10 cellular contexts compared by ENCODE assay signal in the genomic region with DNA sequence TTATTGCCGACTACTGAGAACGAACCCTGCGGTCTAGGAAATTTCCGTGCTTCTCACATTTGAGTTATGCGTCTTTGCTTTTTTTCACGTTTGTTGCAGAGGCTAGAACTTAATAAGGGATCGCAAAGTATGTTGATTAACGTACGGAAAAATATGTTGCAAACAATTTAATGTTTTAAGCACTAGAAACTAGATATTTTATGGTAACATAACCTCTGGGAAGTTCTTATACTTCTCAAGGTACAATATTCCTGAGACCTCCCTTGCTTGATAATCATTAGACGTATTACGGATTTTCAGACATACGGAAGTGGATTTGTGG. TPM values are rescaled to one million over a fixed set of nuclear protein-coding genes. Genes with fewer than 3 reads are reported as not detected.
DNase-seq lines count a peak whose midpoint lies in the region; ATAC-seq and TF ChIP-seq lines count a peak whose summit lies in the region.
"Had no signal": no experiment of that assay in that cellular context is flagged by ENCODE, and none has a peak within 500 bp of the region (broad histone marks: within the 10 kb centered on the region; RNA-seq: fewer than 3 reads in every experiment).

No MANE protein-coding gene starts in this region.

- ATAC-seq in WTC11, result no peak
- ATAC-seq in GM18505 (IDR thresholded peaks at IDR 0.05; ENCODE audit: unreplicated experiment), result no peak
- no peak for ATAC-seq in HG03280 (IDR thresholded peaks at IDR 0.05; ENCODE audit: unreplicated experiment)

- DNase-seq in H7 (no peak), WTC11 (ENCODE audit: low spot score) (no peak), foreskin fibroblast (no peak), progenitor cell of endocrine pancreas (ENCODE audit: low spot score, unreplicated experiment) (no peak), kidney tubule cell (ENCODE audit: low spot score) (no peak), SK-N-DZ (ENCODE audit: low spot score) (no peak)

- TF ChIP-seq CTCF in WTC11 (IDR thresholded peaks at IDR 0.05) (no peak), foreskin fibroblast (IDR thresholded peaks at IDR 0.05; ENCODE audit: low read depth, low read length) (no peak), progenitor cell of endocrine pancreas (IDR thresholded peaks at IDR 0.05; ENCODE audit: unreplicated experiment) (no peak)

- peaks cover 52% of the 10 kb centered on the region for H3K4me1 Mint-ChIP-seq in WTC11
- peaks cover 14% of the 10 kb centered on the region for H3K4me1 Mint-ChIP-seq in progenitor cell of endocrine pancreas (ENCODE audit: low read depth)

- H3K4me3 Mint-ChIP-seq in WTC11, result peak overlapping the region; percentile 72
- H3K4me3 Mint-ChIP-seq in progenitor cell of endocrine pancreas (ENCODE audit: low read depth), result peak overlapping the region; percentile 81
- H3K4me3 Mint-ChIP-seq: stimulated activated memory B cell treated with anti-CD40 and anti-IgM and Interleukin-4, amounts not matched to agents 10 μg/mL and 1 μg/mL and 100 μg/mL, for 72 hours had no signal

- H3K27ac Mint-ChIP-seq in WTC11 (peak overlapping the region; percentile 86), progenitor cell of endocrine pancreas (peak overlapping the region; percentile 91)
- H3K27ac Mint-ChIP-seq: IgD-negative memory B cell; stimulated activated memory B cell treated with anti-CD40 and anti-IgM and Interleukin-4, amounts not matched to agents 10 μg/mL and 1 μg/mL and 100 μg/mL, for 72 hours had no signal

- CTCF ChIA-PET in WTC11 (lab: Charles Lee), result interaction anchor here (0.6 to 2.0 kb wide), 4 partner anchors 55 to 709 kb away, joined by 3 to 8 read pairs (median 5); no protein-coding TSS in a partner anchor

- POLR2A ChIA-PET in WTC11 (lab: Charles Lee), result interaction anchor here (0.7 kb wide), 1 partner anchor 67 kb away, joined by 3 read pairs; no protein-coding TSS in a partner anchor

- no peaks in the 10 kb centered on the region for H3K27me3 Mint-ChIP-seq in WTC11 (ENCODE audit: low read depth)
- H3K27me3 Mint-ChIP-seq in progenitor cell of endocrine pancreas, result peaks cover 8% of the 10 kb centered on the region

- no peak for TF ChIP-seq POLR2A in GM18505 (IDR thresholded peaks at IDR 0.05; ENCODE audit: borderline replicate concordance, extremely low read depth, insufficient read depth, insufficient read length)

- H3K9me3 Mint-ChIP-seq in WTC11 (peaks cover 12% of the 10 kb centered on the region), progenitor cell of endocrine pancreas (ENCODE audit: low read depth) (no peaks in the 10 kb centered on the region)
- H3K9me3 Mint-ChIP-seq: stimulated activated memory B cell treated with anti-CD40 and anti-IgM and Interleukin-4, amounts not matched to agents 10 μg/mL and 1 μg/mL and 100 μg/mL, for 72 hours had no signal

- H3K4me3 ChIP-seq in H7 (ENCODE audit: insufficient read depth, low read depth, low read length) (peak overlapping the region; percentile 76), foreskin fibroblast (ENCODE audit: low read depth in 1 of 2, low read length in 2 of 2) (peak overlapping the region; percentile 68 to 71)

- H3K36me3 Mint-ChIP-seq in WTC11 (no peaks in the 10 kb centered on the region), progenitor cell of endocrine pancreas (ENCODE audit: insufficient read depth) (no peaks in the 10 kb centered on the region)
- H3K36me3 Mint-ChIP-seq: IgD-negative memory B cell; stimulated activated memory B cell treated with anti-CD40 and anti-IgM and Interleukin-4, amounts not matched to agents 10 μg/mL and 1 μg/mL and 100 μg/mL, for 72 hours had no signal

- H3K36me3 ChIP-seq in H7 (replicated peaks; ENCODE audit: control insufficient read depth, insufficient read depth, low read length), result no peaks in the 10 kb centered on the region

- no peaks in the 10 kb centered on the region for H3K27me3 ChIP-seq in H7 (ENCODE audit: control insufficient read depth, insufficient read depth, low read length)

TF ChIP-seq in WTC11, 78 proteins besides CTCF, POLR2A, EP300 and RAD21:
- TF ChIP-seq RORB (CRISPR knock-in tag; IDR thresholded peaks at IDR 0.05) (no peak), JAZF1 (CRISPR knock-in tag; IDR thresholded peaks at IDR 0.05) (no peak)

RNA-seq across cellular contexts. Expression of gene PRDM5, which starts 0.6 kb away (rescaled TPM):
- 17.3 and 25.4 TPM in 2 replicates for total RNA-seq in H7 (2014; rRNA removed; shearing (Covaris generic))
- total RNA-seq in WTC11 (2021) (31.3 to 47.0 TPM (median 32.5 TPM) in 3 replicates), progenitor cell of endocrine pancreas (18.9 and 24.1 TPM in 2 replicates)
- 5.9 and 9.2 TPM in 2 replicates for polyA plus RNA-seq in SK-N-DZ (2014; cell fraction: cytosol; rRNA removed)
- 9.9 and 11.3 TPM in 2 replicates for polyA plus RNA-seq in SK-N-DZ (2014; cell fraction: nucleus; rRNA removed)
- polyA plus RNA-seq: IgD-negative memory B cell had no signal
